ENCODE assay signal across 22 cellular contexts in the genomic region with DNA sequence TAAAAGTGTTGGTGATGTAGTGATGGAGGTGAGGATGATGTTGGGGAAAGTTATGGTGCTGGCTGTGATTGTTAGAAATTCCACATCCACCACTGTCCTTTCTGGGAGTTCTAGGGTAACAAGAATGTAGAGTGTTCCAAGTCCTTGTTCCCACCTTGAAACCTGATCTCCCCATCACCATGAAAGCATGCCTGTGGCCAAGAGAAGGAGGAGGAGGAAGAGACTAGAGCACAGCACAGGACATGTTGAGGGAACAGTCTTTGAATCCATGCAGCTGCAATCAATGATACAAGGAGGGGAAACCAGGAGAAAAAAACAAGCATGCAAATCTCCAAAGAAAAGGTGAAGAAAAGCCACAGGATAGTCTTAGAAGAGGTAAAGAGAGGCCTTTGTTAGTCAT.
"Had no signal": no experiment of that assay in that cellular context is flagged by ENCODE, and none has a peak within 500 bp of the region (broad histone marks: within the 10 kb centered on the region; RNA-seq: fewer than 3 reads in every experiment).

No MANE protein-coding gene starts in this region.

- H3K4me3 ChIP-seq: adrenal gland, gastrocnemius medialis, heart right ventricle, right lobe of liver, spleen, upper lobe of right lung had no signal

- H3K9me3 ChIP-seq: adrenal gland, gastrocnemius medialis, heart right ventricle, right lobe of liver, spleen, upper lobe of right lung had no signal

- H3K27me3 ChIP-seq: adrenal gland, gastrocnemius medialis, heart right ventricle, right lobe of liver, spleen, upper lobe of right lung had no signal

- ATAC-seq: gastrocnemius medialis; heart right ventricle; left lobe of liver; natural killer cell treated with Interleukin-12 subunit alpha and Interleukin-12 subunit beta and Interleukin-15 and Interleukin-18, amount 100 ng/mL, for 72 hours; right lobe of liver; upper lobe of right lung had no signal

- FAIRE-seq: TTC549 had no signal

- H3K27ac Mint-ChIP-seq: memory B cell; natural killer cell treated with Interleukin-12 subunit alpha and Interleukin-12 subunit beta and Interleukin-15 and Interleukin-18, amount 100 ng/mL, for 72 hours; progenitor cell of endocrine pancreas had no signal

- DNase-seq: activated CD4-positive, alpha-beta T cell treated with anti-CD3 and anti-CD28 coated beads, Interleukin-2, amount 50 U/mL, for 1 hour; activated CD4-positive, CD25-positive, alpha-beta regulatory T cell; activated naive CD4-positive, alpha-beta T cell treated with anti-CD3 and anti-CD28 coated beads, Interleukin-2, amount 50 U/mL, for 16 hours; activated T-cell treated with anti-CD3 and anti-CD28 coated beads, Interleukin-2, amount 50 U/mL, for 1 hour; adrenal gland; cortex of kidney; effector memory CD4-positive, alpha-beta T cell; gastrocnemius medialis; heart right ventricle; nucleus accumbens; right lobe of liver; spleen; stimulated activated CD4-positive, alpha-beta T cell treated with anti-CD3 and anti-CD28 coated beads, Interleukin-2, amount 100 ng/mL, for 24 hours; stimulated activated naive CD4-positive, alpha-beta T cell treated with Interleukin-2 at 50 U/mL for 16 hours; T-helper 2 cell; upper lobe of right lung had no signal

- H3K4me1 Mint-ChIP-seq: central memory CD8-positive, alpha-beta T cell; memory B cell had no signal

- H3K36me3 ChIP-seq: adrenal gland, gastrocnemius medialis, heart right ventricle, right lobe of liver, upper lobe of right lung had no signal

- H3K27me3 Mint-ChIP-seq: central memory CD8-positive, alpha-beta T cell; memory B cell; natural killer cell treated with Interleukin-12 subunit alpha and Interleukin-12 subunit beta and Interleukin-15 and Interleukin-18, amount 100 ng/mL, for 72 hours; progenitor cell of endocrine pancreas had no signal

- H3K4me1 ChIP-seq: adrenal gland, right lobe of liver, spleen, upper lobe of right lung had no signal

- H3K36me3 Mint-ChIP-seq: natural killer cell treated with Interleukin-12 subunit alpha and Interleukin-12 subunit beta and Interleukin-15 and Interleukin-18, amount 100 ng/mL, for 72 hours had no signal

- H3K4me3 Mint-ChIP-seq: central memory CD8-positive, alpha-beta T cell; memory B cell; natural killer cell treated with Interleukin-12 subunit alpha and Interleukin-12 subunit beta and Interleukin-15 and Interleukin-18, amount 100 ng/mL, for 72 hours had no signal

- H3K27ac ChIP-seq: adrenal gland, gastrocnemius medialis, heart right ventricle, right lobe of liver, spleen, upper lobe of right lung had no signal

- H3K9me3 Mint-ChIP-seq: central memory CD8-positive, alpha-beta T cell; memory B cell; natural killer cell treated with Interleukin-12 subunit alpha and Interleukin-12 subunit beta and Interleukin-15 and Interleukin-18, amount 100 ng/mL, for 72 hours had no signal
